In genomic region chr6:134590449-134590848, GRCh38 we compare ENCODE assay signal across 12 cellular contexts.
DNase-seq lines count a peak whose midpoint lies in the region; ATAC-seq and TF ChIP-seq lines count a peak whose summit lies in the region.
"Had no signal": no experiment of that assay in that cellular context is flagged by ENCODE, and none has a peak within 500 bp of the region (broad histone marks: within the 10 kb centered on the region; RNA-seq: fewer than 3 reads in every experiment).

No MANE protein-coding gene starts in this region.

- H3K4me3 ChIP-seq in skin epidermis (no peak overlapping the region), colonic mucosa (no peak overlapping the region), aorta (ENCODE audit: low read length in 2 of 2) (no peak overlapping the region)
- H3K4me3 ChIP-seq: heart left ventricle, pancreas had no signal

- DNase-seq in ELR (ENCODE audit: low read depth) (peak; percentile 95), RKO (ENCODE audit: low spot score) (peak; percentile 8), epithelial cell of prostate (ENCODE audit: low read depth, low spot score) (peak; percentile 90), colonic mucosa (no peak), aorta (no peak)
- DNase-seq: activated effector memory CD4-positive, alpha-beta T cell treated with anti-CD3 and anti-CD28 coated beads, Interleukin-2, amount 50 U/mL, for 16 hours; CD4-positive, CD25-positive, alpha-beta regulatory T cell; effector memory CD8-positive, alpha-beta T cell; heart left ventricle; pancreas had no signal

- H3K27me3 ChIP-seq in colonic mucosa (no peaks in the 10 kb centered on the region), aorta (ENCODE audit: control insufficient read depth in 1 of 2, insufficient read depth in 2 of 2, low read length in 1 of 2) (no peaks in the 10 kb centered on the region)
- H3K27me3 ChIP-seq: heart left ventricle, pancreas had no signal

- H3K4me1 ChIP-seq in colonic mucosa (no peaks in the 10 kb centered on the region), aorta (ENCODE audit: control insufficient read depth in 1 of 2, insufficient read depth in 2 of 2, low read length in 2 of 2) (no peaks in the 10 kb centered on the region)
- H3K4me1 ChIP-seq: pancreas had no signal

- peak overlapping the region; percentile 89 for H3K27ac ChIP-seq in epithelial cell of prostate
- H3K27ac ChIP-seq in skin epidermis: peak overlapping the region in 11 of 21 experiments; percentile 21 to 80 (median 45)
- H3K27ac ChIP-seq in colonic mucosa: no peak overlapping the region
- H3K27ac ChIP-seq in aorta (ENCODE audit: low read depth in 1 of 2, low read length in 2 of 2): no peak overlapping the region
- H3K27ac ChIP-seq: heart left ventricle, pancreas had no signal

- no peaks in the 10 kb centered on the region for H3K36me3 ChIP-seq in colonic mucosa
- no peaks in the 10 kb centered on the region for H3K36me3 ChIP-seq in aorta (ENCODE audit: control insufficient read depth in 1 of 2, insufficient read depth in 2 of 2, low read length in 1 of 2)
- H3K36me3 ChIP-seq: heart left ventricle, pancreas had no signal

- no peak for TF ChIP-seq CTCF in colonic mucosa (IDR thresholded peaks at IDR 0.05)

- H3K9me3 ChIP-seq in colonic mucosa: no peaks in the 10 kb centered on the region
- no peaks in the 10 kb centered on the region for H3K9me3 ChIP-seq in aorta (ENCODE audit: control insufficient read depth, low read length)
- H3K9me3 ChIP-seq: heart left ventricle, pancreas had no signal

- H3K9ac ChIP-seq in colonic mucosa (ENCODE audit: low read depth in 2 of 2, low read length in 2 of 2): no peak overlapping the region

- ATAC-seq in aorta (ENCODE audit: low FRiP score): no peak
- ATAC-seq in GM18519 (IDR thresholded peaks at IDR 0.05; ENCODE audit: low FRiP score, unreplicated experiment): no peak
- ATAC-seq: effector memory CD8-positive, alpha-beta T cell; heart left ventricle; pancreas had no signal

- intact Hi-C loops in colonic mucosa (cut with DNase I): no loop called here
- intact Hi-C loops in aorta (cut with DNase I): no loop called here

- 86% methylated on average over 7 of the region's 7 CpGs for WGBS in aorta, 2 donors

Comparison
In these comparisons a context has a peak if more than half of its experiments do, and no peak if none do; other contexts are left out.
1. DNase-seq: peak in ELR (single experiment), RKO (single experiment) and epithelial cell of prostate (single experiment); none in colonic mucosa (single experiment) and aorta (0 of 2).
2. H3K27ac ChIP-seq: peak in epithelial cell of prostate (single experiment) and skin epidermis (11 of 21); none in colonic mucosa (single experiment) and aorta (0 of 2).